Comparison of ENCODE assay signal across 7 cellular contexts in genomic region chr16:83956336-83957289, GRCh38. TPM values are rescaled to one million over a fixed set of nuclear protein-coding genes. Genes with fewer than 3 reads are reported as not detected.
DNase-seq lines count a peak whose midpoint lies in the region; ATAC-seq and TF ChIP-seq lines count a peak whose summit lies in the region.

No MANE protein-coding gene starts in this region.

- no peak overlapping the region for H2AFZ ChIP-seq in trophoblast cell (ENCODE audit: insufficient read depth, low read length, poor library complexity)

- no peak overlapping the region for H3K23ac ChIP-seq in trophoblast cell (ENCODE audit: low read length)

- no peaks in the 10 kb centered on the region for H3K36me3 ChIP-seq in trophoblast cell (ENCODE audit: control insufficient read depth in 1 of 2, insufficient read depth in 2 of 2, low read length in 2 of 2)

- H2BK120ac ChIP-seq in trophoblast cell (ENCODE audit: insufficient read depth, low read length, poor library complexity) = no peak overlapping the region

- intact Hi-C loops in head of caudate nucleus (cut with DNase I) = no loop called here

- H3K4me1 Mint-ChIP-seq in type B pancreatic cell (ENCODE audit: unreplicated experiment) = peaks cover 9% of the 10 kb centered on the region

- no peaks in the 10 kb centered on the region for H3K27me3 Mint-ChIP-seq in type B pancreatic cell

- H3K14ac ChIP-seq in trophoblast cell (ENCODE audit: low read length) = no peak overlapping the region

- H3K9ac ChIP-seq in trophoblast cell (ENCODE audit: low read length) = no peak overlapping the region

- DNase-seq in Kasumi-1 (lab: John Stamatoyannopoulos, UW) (peak; percentile 51 to 67), head of caudate nucleus (peak; percentile 70 to 93 (median 86)), trophoblast cell (peak; percentile 83 to 92), type B pancreatic cell (ENCODE audit: extremely low spot score, unreplicated experiment) (peak; percentile 87)
- DNase-seq in activated naive CD4-positive, alpha-beta T cell treated with Interleukin-2 at 50 U/mL for 16 hours = peak; percentile 74

- no peak overlapping the region for H2BK12ac ChIP-seq in trophoblast cell (ENCODE audit: low read length)

- no peak overlapping the region for H4K8ac ChIP-seq in trophoblast cell (ENCODE audit: low read depth, low read length)

- TF ChIP-seq CTCF in GM12874 (IDR thresholded peaks at IDR 0.05; ENCODE audit: insufficient read depth, low read depth, low read length) (peak; percentile 96), type B pancreatic cell (conservative IDR thresholded peaks at IDR 0.05) (peak; percentile 94)

- H3K79me1 ChIP-seq in trophoblast cell (ENCODE audit: low read length) = peaks cover 5% of the 10 kb centered on the region

- H3K4me1 ChIP-seq in trophoblast cell (ENCODE audit: control insufficient read depth in 1 of 2, insufficient read depth in 2 of 2, low read length in 2 of 2) = peaks cover 9 to 16% of the 10 kb centered on the region in 2 experiments

- H3K27ac Mint-ChIP-seq in type B pancreatic cell = no peak overlapping the region

- no peak overlapping the region for H3K4ac ChIP-seq in trophoblast cell (ENCODE audit: low read depth, low read length)

- no peaks in the 10 kb centered on the region for H3K9me3 ChIP-seq in trophoblast cell (ENCODE audit: insufficient read depth, low read depth, low read length)

- H3K27me3 ChIP-seq in trophoblast cell (ENCODE audit: insufficient read depth, low read length) = no peaks in the 10 kb centered on the region

- no peak overlapping the region for H3K4me3 ChIP-seq in trophoblast cell (ENCODE audit: low read depth, low read length)

- no peaks in the 10 kb centered on the region for H3K9me3 Mint-ChIP-seq in type B pancreatic cell

- peak; percentile 54 for ATAC-seq in SK-N-SH treated with all-trans-retinoic acid at 6 μM for 48 hours

- H3K79me2 ChIP-seq in trophoblast cell (ENCODE audit: control insufficient read depth, insufficient read depth, low read length, poor library complexity) = peaks cover 2% of the 10 kb centered on the region

- H3K36me3 Mint-ChIP-seq in type B pancreatic cell = no peaks in the 10 kb centered on the region

- no peak overlapping the region for H4K91ac ChIP-seq in trophoblast cell (ENCODE audit: low read depth, low read length)

- H2BK5ac ChIP-seq in trophoblast cell (ENCODE audit: low read depth, low read length, poor library complexity) = no peak overlapping the region

- no peak overlapping the region for H3K27ac ChIP-seq in trophoblast cell (ENCODE audit: low read depth, low read length)

- H2AK5ac ChIP-seq in trophoblast cell (ENCODE audit: low read length) = no peak overlapping the region

- WGBS in trophoblast cell (ENCODE audit: extremely low coverage, insufficient coverage, insufficient read length) = no CpG with 5 or more reads among the region's 22 CpGs

- H4K12ac ChIP-seq in trophoblast cell (ENCODE audit: low read depth, low read length) = no peak overlapping the region

- no peak overlapping the region for H3K4me2 ChIP-seq in trophoblast cell (ENCODE audit: low read length)

- H3K4me3 Mint-ChIP-seq in type B pancreatic cell = no peak overlapping the region

- H3K18ac ChIP-seq in trophoblast cell (ENCODE audit: low read length) = no peak overlapping the region

TF ChIP-seq in SK-N-SH treated with all-trans-retinoic acid at 6 μM for 48 hours, 23 proteins besides CTCF, POLR2A, EP300 and RAD21:
- TF ChIP-seq PPARA (CRISPR knock-in tag; IDR thresholded peaks at IDR 0.05; ENCODE audit: borderline replicate concordance) (no peak), CREB5 (CRISPR knock-in tag; IDR thresholded peaks at IDR 0.05; ENCODE audit: low read depth) (no peak), GLIS3 (CRISPR knock-in tag; IDR thresholded peaks at IDR 0.05) (no peak), ZFP30 (CRISPR knock-in tag; IDR thresholded peaks at IDR 0.05) (no peak), ISL1 (CRISPR knock-in tag; IDR thresholded peaks at IDR 0.05) (no peak), ZNF70 (CRISPR knock-in tag; IDR thresholded peaks at IDR 0.05) (no peak), TCF4 (CRISPR knock-in tag; IDR thresholded peaks at IDR 0.05; ENCODE audit: borderline replicate concordance) (no peak), CSRNP3 (CRISPR knock-in tag; IDR thresholded peaks at IDR 0.05) (no peak), TOX (CRISPR knock-in tag; IDR thresholded peaks at IDR 0.05; ENCODE audit: borderline replicate concordance) (no peak), PATZ1 (CRISPR knock-in tag; IDR thresholded peaks at IDR 0.05; ENCODE audit: borderline replicate concordance) (no peak), SNAI2 (CRISPR knock-in tag; IDR thresholded peaks at IDR 0.05) (no peak), RARB (CRISPR knock-in tag; IDR thresholded peaks at IDR 0.05) (no peak)

RNA-seq across cellular contexts. Expression of gene OSGIN1, which starts 3.6 kb away (rescaled TPM):
- polyA plus RNA-seq in trophoblast cell (2013) = 1.3 and 1.5 TPM in 2 replicates
- total RNA-seq in type B pancreatic cell (ENCODE audit: low replicate concordance) = 4.0 and 15.5 TPM in 2 replicates

RNA-seq across cellular contexts. Expression of gene NECAB2, which starts 11.4 kb away (rescaled TPM):
- 0.22 and 0.26 TPM in 2 replicates for polyA plus RNA-seq in trophoblast cell (2013)
- 1.5 and 6.5 TPM in 2 replicates for total RNA-seq in type B pancreatic cell (ENCODE audit: low replicate concordance)

RNA-seq across cellular contexts. Expression of gene MLYCD, which starts 57.7 kb away (rescaled TPM):
- polyA plus RNA-seq in trophoblast cell (2013) = 0.89 and 0.93 TPM in 2 replicates
- 6.4 and 7.1 TPM in 2 replicates for total RNA-seq in type B pancreatic cell (ENCODE audit: low replicate concordance)
